ENCODE assay signal across 20 cellular contexts in the genomic region with DNA sequence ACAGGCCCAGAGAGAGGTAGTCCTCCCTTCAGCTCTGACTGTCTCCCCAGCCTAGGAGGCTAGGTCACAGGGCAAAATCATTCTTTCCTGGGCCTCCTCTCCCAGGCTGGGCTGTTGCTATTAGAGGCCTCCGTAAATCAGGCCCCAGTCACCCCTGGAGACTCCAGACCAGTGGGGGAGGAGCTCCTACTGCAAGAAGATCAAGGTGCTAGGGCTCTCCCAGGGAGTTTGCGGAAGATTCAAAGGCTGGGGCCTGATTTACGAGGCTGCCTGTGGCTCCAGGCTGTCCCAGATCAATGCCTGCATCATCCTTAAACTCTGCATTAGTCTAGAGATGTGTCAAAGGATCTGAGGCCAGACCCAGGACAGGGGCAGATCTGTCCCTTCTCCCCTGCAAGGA.
A peak's percentile ranks its signal among the peaks of the same experiment; 100 is the strongest.
DNase-seq lines count a peak whose midpoint lies in the region; ATAC-seq and TF ChIP-seq lines count a peak whose summit lies in the region.
"Had no signal": no experiment of that assay in that cellular context is flagged by ENCODE, and none has a peak within 500 bp of the region (broad histone marks: within the 10 kb centered on the region; RNA-seq: fewer than 3 reads in every experiment).

No MANE protein-coding gene starts in this region.

- H3K36me3 ChIP-seq in Caco-2 (ENCODE audit: control insufficient read depth, insufficient read depth, low read length) (no peaks in the 10 kb centered on the region), HCT116 (ENCODE audit: control insufficient read depth in 1 of 2, insufficient read depth in 2 of 2, low read length in 2 of 2) (no peaks in the 10 kb centered on the region)
- H3K36me3 ChIP-seq: Peyer's patch, SJSA1 had no signal

- no peak for TF ChIP-seq RAD21 in HCT116 (IDR thresholded peaks at IDR 0.05; ENCODE audit: low read depth)

- no TSS peak for BruUV-seq in Caco-2 (replicated peaks; lab: Mats Ljungman, UMichigan)
- no TSS peak for BruUV-seq in HCT116 (replicated peaks; lab: Mats Ljungman, UMichigan)

- no peak for TF ChIP-seq POLR2A in HCT116 (IDR thresholded peaks at IDR 0.05; ENCODE audit: borderline replicate concordance, extremely low read depth, insufficient read depth, insufficient read length)

- no peak overlapping the region for H3K9ac ChIP-seq in HCT116 (ENCODE audit: low read length)
- H3K9ac ChIP-seq: GM23248 had no signal

- H3K9me3 ChIP-seq in Caco-2 (no peaks in the 10 kb centered on the region; the same call in 1 of the 2 replicates), HCT116 (ENCODE audit: control insufficient read depth in 1 of 2, insufficient read depth in 1 of 2, low read depth in 1 of 2, low read length in 2 of 2) (no peaks in the 10 kb centered on the region)
- H3K9me3 ChIP-seq: Peyer's patch, SJSA1 had no signal

- RAD21 ChIA-PET in HCT116 (lab: Charles Lee; ENCODE audit: low non-redundant PET in 1 of 2, low total read pairs in 2 of 2, uncharacterized antibody in 2 of 2, unreplicated experiment in 2 of 2), result no interaction called here

- POLR2A ChIA-PET in Caco-2 (lab: Charles Lee), result no interaction called here
- POLR2A ChIA-PET in HCT116 (lab: Charles Lee), result no interaction called here

- H3K27me3 ChIP-seq in Caco-2 (replicated peaks; ENCODE audit: control insufficient read depth, insufficient read depth, low read length), result no peaks in the 10 kb centered on the region
- peaks cover 12% of the 10 kb centered on the region for H3K27me3 ChIP-seq in HCT116 (ENCODE audit: insufficient read depth, low read length)
- H3K27me3 ChIP-seq: Peyer's patch, SJSA1 had no signal

- CTCF ChIA-PET in Caco-2 (lab: Charles Lee), result interaction anchor here (1.0 kb wide), 1 partner anchor 8 kb away, joined by 3 read pairs; no protein-coding TSS in a partner anchor
- CTCF ChIA-PET in HCT116 (lab: Charles Lee), result no interaction called here

- no peaks in the 10 kb centered on the region for H3K79me2 ChIP-seq in HCT116 (ENCODE audit: insufficient read depth, low read length)

- H3K4me1 Mint-ChIP-seq in Caco-2 (ENCODE audit: low read depth, unreplicated experiment) (peaks cover 6% of the 10 kb centered on the region), mesothelial cell of epicardium (peaks cover 80% of the 10 kb centered on the region)
- H3K4me1 Mint-ChIP-seq: CD4-positive, CD25-positive, alpha-beta regulatory T cell; IgD-negative memory B cell had no signal

- no peak overlapping the region for H2AFZ ChIP-seq in HCT116 (ENCODE audit: low read depth, low read length, poor library complexity, severe bottlenecking)
- H2AFZ ChIP-seq: GM23248 had no signal

- H3K27ac Mint-ChIP-seq in Caco-2 (ENCODE audit: unreplicated experiment) (no peak overlapping the region), mesothelial cell of epicardium (peak overlapping the region; percentile 86)
- no peak overlapping the region for H3K27ac Mint-ChIP-seq in activated naive CD4-positive, alpha-beta T cell treated with anti-CD3 and anti-CD28 coated beads, Interleukin-2, amount 50 U/mL, for 72 hours
- H3K27ac Mint-ChIP-seq: CD4-positive, CD25-positive, alpha-beta regulatory T cell had no signal

- peak; percentile 50; the same call in 1 of the 2 replicates for ATAC-seq in HCT116
- no peak for ATAC-seq in GM21576 (IDR thresholded peaks at IDR 0.05; ENCODE audit: unreplicated experiment)
- ATAC-seq in activated naive CD4-positive, alpha-beta T cell treated with anti-CD3 and anti-CD28 coated beads, Interleukin-2, amount 50 U/mL, for 72 hours, result no peak
- ATAC-seq: GM12878 had no signal

- no peaks in the 10 kb centered on the region for H3K36me3 Mint-ChIP-seq in Caco-2 (ENCODE audit: insufficient read depth, unreplicated experiment)
- peaks cover 3% of the 10 kb centered on the region for H3K36me3 Mint-ChIP-seq in mesothelial cell of epicardium
- H3K36me3 Mint-ChIP-seq in activated naive CD4-positive, alpha-beta T cell treated with anti-CD3 and anti-CD28 coated beads, Interleukin-2, amount 50 U/mL, for 72 hours, result no peaks in the 10 kb centered on the region
- H3K36me3 Mint-ChIP-seq: CD4-positive, CD25-positive, alpha-beta regulatory T cell had no signal

- H3K9me3 Mint-ChIP-seq in Caco-2 (ENCODE audit: unreplicated experiment) (no peaks in the 10 kb centered on the region), mesothelial cell of epicardium (no peaks in the 10 kb centered on the region)
- no peaks in the 10 kb centered on the region for H3K9me3 Mint-ChIP-seq in activated naive CD4-positive, alpha-beta T cell treated with anti-CD3 and anti-CD28 coated beads, Interleukin-2, amount 50 U/mL, for 72 hours
- H3K9me3 Mint-ChIP-seq: IgD-negative memory B cell had no signal

- no peaks in the 10 kb centered on the region for H4K20me1 ChIP-seq in HCT116 (ENCODE audit: insufficient read depth)

- H3K4me1 ChIP-seq in Caco-2 (peaks cover 13% of the 10 kb centered on the region), HCT116 (ENCODE audit: control insufficient read depth in 1 of 2, insufficient read depth in 2 of 2, low read length in 2 of 2) (peaks cover 4 to 9% of the 10 kb centered on the region in 2 experiments; a peak in 2 of 4 replicates)
- H3K4me1 ChIP-seq: Peyer's patch, SJSA1 had no signal

- no peak overlapping the region for H3K4me3 Mint-ChIP-seq in Caco-2 (ENCODE audit: unreplicated experiment)
- no peak overlapping the region for H3K4me3 Mint-ChIP-seq in mesothelial cell of epicardium
- H3K4me3 Mint-ChIP-seq: CD4-positive, CD25-positive, alpha-beta regulatory T cell; IgD-negative memory B cell had no signal

- intact Hi-C loops in Caco-2 (cut with micrococcal nuclease; ENCODE audit: unreplicated experiment), result no loop called here
- intact Hi-C loops in HCT116 (cut with micrococcal nuclease), result no loop called here

- no peak overlapping the region; the same call in 1 of the 2 replicates for H3K4me2 ChIP-seq in HCT116 (ENCODE audit: low read length)

- H3K27me3 Mint-ChIP-seq in Caco-2 (ENCODE audit: insufficient read depth, unreplicated experiment) (no peaks in the 10 kb centered on the region), mesothelial cell of epicardium (ENCODE audit: low read depth) (no peaks in the 10 kb centered on the region)
- H3K27me3 Mint-ChIP-seq: CD4-positive, CD25-positive, alpha-beta regulatory T cell had no signal

- DNase-seq in Caco-2 (peak; percentile 24 to 81), HCT116 (ENCODE audit: low read depth, low spot score) (no peak), cerebellar cortex (ENCODE audit: low spot score) (peak; percentile 77), mesothelial cell of epicardium (ENCODE audit: low spot score in 2 of 2, unreplicated experiment in 2 of 2) (no peak), HT-29 (ENCODE audit: low spot score) (no peak), NCI-H226 (no peak)
- DNase-seq in activated naive CD4-positive, alpha-beta T cell treated with anti-CD3 and anti-CD28 coated beads, Interleukin-2, amount 50 U/mL, for 72 hours (ENCODE audit: low spot score in 2 of 2), result no peak
- DNase-seq: CD4-positive, CD25-positive, alpha-beta regulatory T cell; DMS79; GM23248; HCEC 1CT; NCI-H1417 treated with DMSO at 0.1 percent for 48 hours; NCI-H187; NCI-H2107; NCI-H69; Peyer's patch had no signal

- H3K4me3 ChIP-seq in Caco-2 (ENCODE audit: low read depth, low read length) (no peak overlapping the region), HCT116 (replicated peaks in 1 of 2; ENCODE audit: low read depth in 1 of 2, low read length in 2 of 2) (no peak overlapping the region)
- H3K4me3 ChIP-seq: GM12878, GM23248, Peyer's patch, SJSA1 had no signal

- H3K27ac ChIP-seq in HCT116 (ENCODE audit: low read depth, low read length), result no peak overlapping the region
- H3K27ac ChIP-seq: GM23248, Peyer's patch, SJSA1 had no signal

- TF ChIP-seq CTCF in Caco-2 (IDR thresholded peaks at IDR 0.05; ENCODE audit: insufficient read depth in 1 of 2, low read depth in 1 of 2, low read length in 1 of 2, severe bottlenecking in 1 of 2, unreplicated experiment in 1 of 2), result no peak
- TF ChIP-seq CTCF in HCT116 (IDR thresholded peaks at IDR 0.05 in 2 of 3, conservative IDR thresholded peaks at IDR 0.05 in 1 of 3; ENCODE audit: borderline replicate concordance in 1 of 3, insufficient read depth in 1 of 3, low read depth in 2 of 3, low read length in 2 of 3), result no peak
- no peak for TF ChIP-seq CTCF in mesothelial cell of epicardium (IDR thresholded peaks at IDR 0.05; ENCODE audit: unreplicated experiment)

- H3K9me2 ChIP-seq in HCT116 (ENCODE audit: insufficient read depth), result no peaks in the 10 kb centered on the region

TF ChIP-seq in HCT116, 20 proteins besides CTCF, POLR2A, EP300 and RAD21:
- TF ChIP-seq TCF7L2 (IDR thresholded peaks at IDR 0.05; ENCODE audit: borderline replicate concordance, extremely low read depth, insufficient read depth, insufficient read length), result peak; percentile 67
- TF ChIP-seq ELF1 (IDR thresholded peaks at IDR 0.05; ENCODE audit: borderline replicate concordance, low read depth), result no peak

Comparison
In these comparisons a context has a peak if more than half of its experiments do, and no peak if none do; other contexts are left out.
1. DNase-seq: peak in Caco-2 (2 of 2) and cerebellar cortex (single experiment); none in HCT116 (single experiment), mesothelial cell of epicardium (0 of 2), HT-29 (single experiment), NCI-H226 (single experiment) and activated naive CD4-positive, alpha-beta T cell treated with anti-CD3 and anti-CD28 coated beads, Interleukin-2, amount 50 U/mL, for 72 hours (0 of 2).